19 cellular contexts compared by ENCODE assay signal in genomic region chr6:53919881-53920360, GRCh38.
A peak's percentile ranks its signal among the peaks of the same experiment; 100 is the strongest.
DNase-seq lines count a peak whose midpoint lies in the region; ATAC-seq and TF ChIP-seq lines count a peak whose summit lies in the region.
"Had no signal": no experiment of that assay in that cellular context is flagged by ENCODE, and none has a peak within 500 bp of the region (broad histone marks: within the 10 kb centered on the region; RNA-seq: fewer than 3 reads in every experiment).

No MANE protein-coding gene starts in this region.

- H3K9ac ChIP-seq in BLaER1 treated with 17β-estradiol and CSF1 and Interleukin-3, amounts not matched to agents 10 nM and 100 nM = no peak overlapping the region
- H3K9ac ChIP-seq in SK-N-MC (ENCODE audit: insufficient read length) = no peak overlapping the region
- H3K9ac ChIP-seq: GM23248 had no signal

- no peak overlapping the region for H3K4me3 Mint-ChIP-seq in nephron progenitor cell
- H3K4me3 Mint-ChIP-seq: CD4-positive, CD25-positive, alpha-beta regulatory T cell; CD8-positive, alpha-beta memory T cell had no signal

- POLR2A ChIA-PET in RWPE1 (lab: Yijun Ruan, JAX; ENCODE audit: low non-redundant PET) = no interaction called here

- TF ChIP-seq CTCF in nephron progenitor cell (IDR thresholded peaks at IDR 0.05) = no peak
- TF ChIP-seq CTCF in RWPE1 (conservative IDR thresholded peaks at IDR 0.05; ENCODE audit: low read depth) = no peak

- peaks cover 3% of the 10 kb centered on the region for H3K9me3 Mint-ChIP-seq in nephron progenitor cell
- H3K9me3 Mint-ChIP-seq: CD4-positive, CD25-positive, alpha-beta regulatory T cell; CD8-positive, alpha-beta memory T cell had no signal

- no peak overlapping the region for H3K4me3 ChIP-seq in BLaER1 treated with 17β-estradiol and CSF1 and Interleukin-3, amounts not matched to agents 10 nM and 100 nM
- H3K4me3 ChIP-seq in SK-N-MC = no peak overlapping the region
- H3K4me3 ChIP-seq: GM12878, GM23248 had no signal

- H3K4me1 ChIP-seq in BLaER1 treated with 17β-estradiol and CSF1 and Interleukin-3, amounts not matched to agents 10 nM and 100 nM = peaks cover 29 to 80% (median 56%) of the 10 kb centered on the region in 10 experiments

- DNase-seq in SK-N-MC (ENCODE audit: low read depth, low spot score) = peak; percentile 22
- DNase-seq in nephron progenitor cell = no peak
- DNase-seq in OCI-M2 (lab: John Stamatoyannopoulos, UW; ENCODE audit: unreplicated experiment) = no peak
- no peak for DNase-seq in RWPE1 (ENCODE audit: low spot score)
- no peak for DNase-seq in NCI-H1694 (lab: John Stamatoyannopoulos, UW)
- DNase-seq: 8988T; C1 segment of cervical spinal cord; CD4-positive, CD25-positive, alpha-beta regulatory T cell; CD8-positive, alpha-beta memory T cell; COR-L47; DMS 273 treated with DMSO at 0.1 percent for 48 hours; DMS53; DND-41; EL; GM23248 had no signal

- H4K20me1 ChIP-seq in BLaER1 treated with 17β-estradiol and CSF1 and Interleukin-3, amounts not matched to agents 10 nM and 100 nM = no peaks in the 10 kb centered on the region

- peaks cover 14% of the 10 kb centered on the region for H3K36me3 Mint-ChIP-seq in nephron progenitor cell (ENCODE audit: low read depth)
- H3K36me3 Mint-ChIP-seq: CD4-positive, CD25-positive, alpha-beta regulatory T cell had no signal

- H3K27me3 Mint-ChIP-seq in nephron progenitor cell (ENCODE audit: low read depth, poor library complexity) = no peaks in the 10 kb centered on the region
- H3K27me3 Mint-ChIP-seq: CD4-positive, CD25-positive, alpha-beta regulatory T cell; CD8-positive, alpha-beta memory T cell had no signal

- peaks cover 0 to 14% (median 5%) of the 10 kb centered on the region in 11 experiments; a peak in 9 of 22 replicates for H3K9me3 ChIP-seq in BLaER1 treated with 17β-estradiol and CSF1 and Interleukin-3, amounts not matched to agents 10 nM and 100 nM (replicated peaks in 1 of 11)
- no peaks in the 10 kb centered on the region for H3K9me3 ChIP-seq in SK-N-MC (ENCODE audit: low read depth, low read length)

- no peaks in the 10 kb centered on the region for H3K27me3 ChIP-seq in BLaER1 treated with 17β-estradiol and CSF1 and Interleukin-3, amounts not matched to agents 10 nM and 100 nM

- peak overlapping the region; percentile 52 for H3K27ac Mint-ChIP-seq in nephron progenitor cell

- ATAC-seq in HG02642 (IDR thresholded peaks at IDR 0.05; ENCODE audit: poor library complexity, unreplicated experiment) = no peak
- ATAC-seq: GM12878, HepG2 had no signal

- CTCF ChIA-PET in RWPE1 (lab: Yijun Ruan, JAX) = interaction anchor here (0.7 kb wide), 1 partner anchor 426 kb away, joined by 5 read pairs; no protein-coding TSS in a partner anchor

- peaks cover 0 to 29% (median 16%) of the 10 kb centered on the region in 11 experiments; a peak in 13 of 22 replicates for H3K36me3 ChIP-seq in BLaER1 treated with 17β-estradiol and CSF1 and Interleukin-3, amounts not matched to agents 10 nM and 100 nM
- H3K36me3 ChIP-seq in SK-N-MC (ENCODE audit: insufficient read depth, low read length) = no peaks in the 10 kb centered on the region

- peaks cover 39% of the 10 kb centered on the region for H3K4me1 Mint-ChIP-seq in nephron progenitor cell
- H3K4me1 Mint-ChIP-seq: CD4-positive, CD25-positive, alpha-beta regulatory T cell; CD8-positive, alpha-beta memory T cell had no signal

- peak overlapping the region; percentile 42 to 82 (median 60); a peak in 20 of 22 replicates for H3K4me2 ChIP-seq in BLaER1 treated with 17β-estradiol and CSF1 and Interleukin-3, amounts not matched to agents 10 nM and 100 nM

- H3K27ac ChIP-seq in BLaER1 treated with 17β-estradiol and CSF1 and Interleukin-3, amounts not matched to agents 10 nM and 100 nM = no peak overlapping the region
- H3K27ac ChIP-seq in SK-N-MC (no peak overlapping the region), RWPE1 (no peak overlapping the region)
- H3K27ac ChIP-seq: GM23248 had no signal
